ENCODE assay signal across 8 cellular contexts in the genomic region with DNA sequence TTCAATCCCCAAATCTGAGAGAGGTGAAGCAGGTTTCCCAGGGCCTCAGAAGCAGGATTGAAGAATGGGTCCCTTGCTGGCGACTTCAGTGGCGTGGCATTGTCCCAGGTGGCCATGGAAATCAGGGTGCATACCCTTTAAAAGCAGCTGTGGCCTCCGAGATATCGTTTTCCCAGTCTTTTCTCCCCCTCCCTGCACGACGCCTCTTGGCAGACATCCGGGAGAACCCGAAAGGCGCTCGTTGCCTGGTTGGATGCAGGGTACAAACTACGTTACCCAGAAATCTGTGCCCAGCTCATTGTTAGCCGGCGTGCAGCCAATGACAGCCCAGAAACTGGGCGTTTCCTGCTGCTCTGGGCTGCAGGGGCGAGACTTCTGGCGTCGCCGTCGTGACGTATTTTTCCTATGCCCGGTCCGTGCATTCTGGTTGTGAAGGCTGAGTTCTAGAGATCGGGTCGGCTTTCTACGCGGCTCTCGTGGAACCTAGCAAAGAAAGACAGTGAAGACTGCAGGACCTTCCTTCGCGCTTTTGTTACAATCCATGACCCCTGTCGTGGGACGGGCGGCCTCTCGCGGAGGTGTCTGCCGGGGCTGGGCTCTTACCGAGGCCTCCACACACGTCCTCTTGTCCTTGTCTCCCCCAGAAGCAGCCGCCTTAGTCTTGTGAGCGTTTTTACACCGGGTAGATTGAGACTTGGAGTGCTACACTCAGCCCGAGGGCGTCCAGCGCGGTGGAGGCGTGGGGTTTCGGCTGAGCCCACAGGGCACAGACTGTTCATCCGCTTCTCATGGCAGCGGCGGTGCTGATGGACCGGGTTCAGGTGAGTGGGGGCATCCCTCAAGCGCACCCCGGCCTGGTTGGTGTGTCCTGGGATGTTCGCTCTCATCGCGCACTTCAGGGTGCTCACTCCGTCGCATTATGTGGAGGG. TPM values are rescaled to one million over a fixed set of nuclear protein-coding genes. Genes with fewer than 3 reads are reported as not detected.
DNase-seq lines count a peak whose midpoint lies in the region; ATAC-seq and TF ChIP-seq lines count a peak whose summit lies in the region.

A gene (plus strand): TSS at position 395 of the 929 bp plus-strand sequence. CDS start 394 bp downstream, at position 789.

- H3K27me3 ChIP-seq in ovary (no peaks in the 10 kb centered on the region), thyroid gland (no peaks in the 10 kb centered on the region)

- DNase-seq in GM04503 (ENCODE audit: low read depth) (peak; percentile 81), MV-4-11 (lab: John Stamatoyannopoulos, UW) (peak; percentile 97), Right ventricle myocardium superior (peak; percentile 97), ovary (peak; percentile 89 to 93 (median 90)), thyroid gland (peak; percentile 95)
- peak; percentile 86 for DNase-seq in activated naive CD8-positive, alpha-beta T cell treated with anti-CD3 and anti-CD28 coated beads for 36 hours

- H3K27ac ChIP-seq in HEK293 (ENCODE audit: extremely low read depth, low read depth, low read length): peak within 1 kb of the TSS; percentile 34
- no peak within 1 kb of the TSS for H3K27ac ChIP-seq in ovary
- peak within 1 kb of the TSS; percentile 19 to 74 (median 65) for H3K27ac ChIP-seq in thyroid gland

- H3K27me3 Mint-ChIP-seq in activated naive CD8-positive, alpha-beta T cell treated with anti-CD3 and anti-CD28 coated beads for 36 hours: no peaks in the 10 kb centered on the region

- no peak for TF ChIP-seq POLR2A in ovary (IDR thresholded peaks at IDR 0.05)
- TF ChIP-seq POLR2A in thyroid gland (IDR thresholded peaks at IDR 0.05): peak in 1 of 2 donors; percentile 32

- peak within 1 kb of the TSS; percentile 81 for H3K4me3 ChIP-seq in HEK293 (ENCODE audit: low read depth, low read length)
- H3K4me3 ChIP-seq in ovary: peak within 1 kb of the TSS; percentile 87
- peak within 1 kb of the TSS; percentile 82 to 98 (median 85) for H3K4me3 ChIP-seq in thyroid gland (replicated peaks in 1 of 3)

- H3K4me1 ChIP-seq in HEK293 (ENCODE audit: control insufficient read depth, insufficient read depth, low read length): peaks cover 6% of the 10 kb centered on the region; the same call in 1 of the 2 replicates
- peaks cover 5% of the 10 kb centered on the region for H3K4me1 ChIP-seq in ovary (ENCODE audit: insufficient read depth)
- peaks cover 7 to 14% of the 10 kb centered on the region in 2 donors for H3K4me1 ChIP-seq in thyroid gland

- peaks cover 23% of the 10 kb centered on the region for H3K4me1 Mint-ChIP-seq in activated naive CD8-positive, alpha-beta T cell treated with anti-CD3 and anti-CD28 coated beads for 36 hours

- H3K9me3 Mint-ChIP-seq in activated naive CD8-positive, alpha-beta T cell treated with anti-CD3 and anti-CD28 coated beads for 36 hours: peaks cover 36% of the 10 kb centered on the region

- H3K9me3 ChIP-seq in HEK293 (ENCODE audit: control insufficient read depth, insufficient read depth, low read depth, low read length) (no peaks in the 10 kb centered on the region), ovary (peaks cover 10 to 38% of the 10 kb centered on the region in 2 donors), thyroid gland (no peaks in the 10 kb centered on the region)

- TF ChIP-seq EP300 in ovary (IDR thresholded peaks at IDR 0.05): no peak

- peaks cover 31 to 34% of the 10 kb centered on the region in 2 experiments for H3K36me3 ChIP-seq in HEK293 (ENCODE audit: control insufficient read depth in 2 of 2, insufficient read depth in 1 of 2, low read length in 2 of 2)
- H3K36me3 ChIP-seq in ovary: peaks cover 3% of the 10 kb centered on the region
- H3K36me3 ChIP-seq in thyroid gland: peaks cover 18 to 22% of the 10 kb centered on the region in 2 donors

- intact Hi-C loops in Right ventricle myocardium superior (cut with DNase I) (loop anchor here (5.0 kb wide), 1 partner anchor 69 kb away; a partner anchor contains a TSS), ovary (cut with DNase I) (no loop called here), thyroid gland (cut with DNase I) (no loop called here)

- 1% methylated on average over 57 of the region's 57 CpGs for WGBS in ovary, 3 donors
- WGBS in thyroid gland, 2 donors: 2 to 4% methylated on average over 26 to 31 of the region's 57 CpGs

- peaks cover 56% of the 10 kb centered on the region for H3K36me3 Mint-ChIP-seq in activated naive CD8-positive, alpha-beta T cell treated with anti-CD3 and anti-CD28 coated beads for 36 hours

- POLR2A ChIA-PET in HEK293 (lab: Yijun Ruan, JAX): interaction anchor here (0.5 to 1.6 kb wide), 13 partner anchors 10 to 160 kb away, joined by 3 to 29 read pairs (median 3); a partner anchor contains a TSS

- H3K27ac Mint-ChIP-seq in activated naive CD8-positive, alpha-beta T cell treated with anti-CD3 and anti-CD28 coated beads for 36 hours: peak within 1 kb of the TSS; percentile 92

- H3K4me3 Mint-ChIP-seq in activated naive CD8-positive, alpha-beta T cell treated with anti-CD3 and anti-CD28 coated beads for 36 hours: peak within 1 kb of the TSS; percentile 87

- ATAC-seq in SK-N-SH treated with all-trans-retinoic acid at 6 μM for 48 hours: peak; percentile 100
- ATAC-seq in Right ventricle myocardium superior (ENCODE audit: poor library complexity): peak; percentile 99

- CTCF ChIA-PET in HEK293 (lab: Yijun Ruan, JAX): interaction anchor here (0.6 kb wide), 2 partner anchors 12 to 14 kb away, joined by 3 read pairs; no protein-coding TSS in a partner anchor

- TF ChIP-seq CTCF in HEK293 (tag by site-specific recombination; IDR thresholded peaks at IDR 0.05) (no peak), ovary (IDR thresholded peaks at IDR 0.05) (no peak), thyroid gland (IDR thresholded peaks at IDR 0.05) (no peak)

TF ChIP-seq in HEK293, 187 proteins besides CTCF, POLR2A, EP300 and RAD21 (continues in another document):
- TF ChIP-seq ZNF514 (tag by site-specific recombination; IDR thresholded peaks at IDR 0.05) (no peak), ZNF174 (tag by site-specific recombination; IDR thresholded peaks at IDR 0.05) (no peak), ZNF112 (tag by site-specific recombination; IDR thresholded peaks at IDR 0.05) (no peak), MYNN (tag by site-specific recombination; IDR thresholded peaks at IDR 0.05; ENCODE audit: borderline replicate concordance) (no peak), FEZF1 (tag by site-specific recombination; IDR thresholded peaks at IDR 0.05) (no peak), WT1 (tag by site-specific recombination; IDR thresholded peaks at IDR 0.05) (no peak)

TF ChIP-seq in SK-N-SH treated with all-trans-retinoic acid at 6 μM for 48 hours, 23 proteins besides CTCF, POLR2A, EP300 and RAD21:
- TF ChIP-seq TCF4 (CRISPR knock-in tag; IDR thresholded peaks at IDR 0.05; ENCODE audit: borderline replicate concordance) (no peak), ISL1 (CRISPR knock-in tag; IDR thresholded peaks at IDR 0.05) (no peak), ZNF8 (CRISPR knock-in tag; IDR thresholded peaks at IDR 0.05) (no peak), TOX (CRISPR knock-in tag; IDR thresholded peaks at IDR 0.05; ENCODE audit: borderline replicate concordance) (no peak)
- TF ChIP-seq, protein P1, sequence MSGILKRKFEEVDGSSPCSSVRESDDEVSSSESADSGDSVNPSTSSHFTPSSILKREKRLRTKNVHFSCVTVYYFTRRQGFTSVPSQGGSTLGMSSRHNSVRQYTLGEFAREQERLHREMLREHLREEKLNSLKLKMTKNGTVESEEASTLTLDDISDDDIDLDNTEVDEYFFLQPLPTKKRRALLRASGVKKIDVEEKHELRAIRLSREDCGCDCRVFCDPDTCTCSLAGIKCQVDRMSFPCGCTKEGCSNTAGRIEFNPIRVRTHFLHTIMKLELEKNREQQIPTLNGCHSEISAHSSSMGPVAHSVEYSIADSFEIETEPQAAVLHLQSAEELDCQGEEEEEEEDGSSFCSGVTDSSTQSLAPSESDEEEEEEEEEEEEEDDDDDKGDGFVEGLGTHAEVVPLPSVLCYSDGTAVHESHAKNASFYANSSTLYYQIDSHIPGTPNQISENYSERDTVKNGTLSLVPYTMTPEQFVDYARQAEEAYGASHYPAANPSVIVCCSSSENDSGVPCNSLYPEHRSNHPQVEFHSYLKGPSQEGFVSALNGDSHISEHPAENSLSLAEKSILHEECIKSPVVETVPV (CRISPR knock-in tag; IDR thresholded peaks at IDR 0.05): no peak
- TF ChIP-seq, protein P2, sequence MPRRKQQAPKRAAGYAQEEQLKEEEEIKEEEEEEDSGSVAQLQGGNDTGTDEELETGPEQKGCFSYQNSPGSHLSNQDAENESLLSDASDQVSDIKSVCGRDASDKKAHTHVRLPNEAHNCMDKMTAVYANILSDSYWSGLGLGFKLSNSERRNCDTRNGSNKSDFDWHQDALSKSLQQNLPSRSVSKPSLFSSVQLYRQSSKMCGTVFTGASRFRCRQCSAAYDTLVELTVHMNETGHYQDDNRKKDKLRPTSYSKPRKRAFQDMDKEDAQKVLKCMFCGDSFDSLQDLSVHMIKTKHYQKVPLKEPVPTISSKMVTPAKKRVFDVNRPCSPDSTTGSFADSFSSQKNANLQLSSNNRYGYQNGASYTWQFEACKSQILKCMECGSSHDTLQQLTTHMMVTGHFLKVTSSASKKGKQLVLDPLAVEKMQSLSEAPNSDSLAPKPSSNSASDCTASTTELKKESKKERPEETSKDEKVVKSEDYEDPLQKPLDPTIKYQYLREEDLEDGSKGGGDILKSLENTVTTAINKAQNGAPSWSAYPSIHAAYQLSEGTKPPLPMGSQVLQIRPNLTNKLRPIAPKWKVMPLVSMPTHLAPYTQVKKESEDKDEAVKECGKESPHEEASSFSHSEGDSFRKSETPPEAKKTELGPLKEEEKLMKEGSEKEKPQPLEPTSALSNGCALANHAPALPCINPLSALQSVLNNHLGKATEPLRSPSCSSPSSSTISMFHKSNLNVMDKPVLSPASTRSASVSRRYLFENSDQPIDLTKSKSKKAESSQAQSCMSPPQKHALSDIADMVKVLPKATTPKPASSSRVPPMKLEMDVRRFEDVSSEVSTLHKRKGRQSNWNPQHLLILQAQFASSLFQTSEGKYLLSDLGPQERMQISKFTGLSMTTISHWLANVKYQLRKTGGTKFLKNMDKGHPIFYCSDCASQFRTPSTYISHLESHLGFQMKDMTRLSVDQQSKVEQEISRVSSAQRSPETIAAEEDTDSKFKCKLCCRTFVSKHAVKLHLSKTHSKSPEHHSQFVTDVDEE (CRISPR knock-in tag; IDR thresholded peaks at IDR 0.05): no peak
TF ChIP-seq in SK-N-SH treated with all-trans-retinoic acid at 6 μM for 48 hours: peak in this region for 0.

RNA-seq across cellular contexts. Expression of the gene that starts here (rescaled TPM):
- total RNA-seq in activated naive CD8-positive, alpha-beta T cell treated with anti-CD3 and anti-CD28 coated beads for 36 hours: 10 to 100 TPM; 10.3 to 10.5 TPM
- total RNA-seq in Right ventricle myocardium superior: 7.5 TPM
- 10 to 100 TPM in 3 of 7 donors, 1 to 10 TPM in 4; 3.0 to 13.0 (median 9.1) TPM for total RNA-seq in ovary
- polyA plus RNA-seq in ovary: 10 to 100 TPM in 1 of 2 donors, 1 to 10 TPM in 1; 4.8 to 12.5 TPM
- 10 to 100 TPM; 10.7 to 14.1 (median 13.9) TPM for total RNA-seq in thyroid gland

Comparison
In these comparisons a context has a peak if more than half of its experiments do, and no peak if none do; other contexts are left out.
1. H3K27ac ChIP-seq: peak in HEK293 (single experiment) and thyroid gland (3 of 3); none in ovary (0 of 2).
2. Peak in every context shown above with its lines, with median percentiles within 50 percentile points of each other: DNase-seq and H3K4me3 ChIP-seq.